In the genomic region with DNA sequence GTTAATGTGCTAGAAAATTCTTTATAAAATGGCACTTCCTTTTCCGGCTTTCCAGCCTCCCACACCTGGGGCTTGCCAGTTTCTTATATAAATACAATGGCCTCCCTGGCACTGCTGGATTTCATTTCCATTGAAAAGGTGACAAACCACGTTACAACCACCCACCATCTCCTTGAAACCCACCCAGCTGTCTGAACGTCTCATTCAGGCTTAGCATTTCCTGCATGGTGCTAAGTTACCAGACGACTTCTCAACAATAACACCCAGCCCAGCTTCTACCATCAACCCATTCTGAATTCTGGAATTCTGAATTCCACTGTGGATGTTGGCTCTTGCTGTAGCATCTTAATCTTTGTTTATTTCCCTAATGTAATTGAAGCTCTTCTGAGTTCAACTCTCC, we compare ENCODE assay signal across 26 cellular contexts.
"Had no signal": no experiment of that assay in that cellular context is flagged by ENCODE, and none has a peak within 500 bp of the region (broad histone marks: within the 10 kb centered on the region; RNA-seq: fewer than 3 reads in every experiment).

No MANE protein-coding gene starts in this region.

- H3K27me3 ChIP-seq: brain microvascular endothelial cell, colonic mucosa had no signal

- H3K36me3 ChIP-seq: brain microvascular endothelial cell, colonic mucosa had no signal

- H3K27ac Mint-ChIP-seq: activated CD4-positive, alpha-beta memory T cell treated with anti-CD3 and anti-CD28 coated beads, Interleukin-2, amount 10 ng/mL, durations not matched to agents 7 days and 5 days; activated CD4-positive, alpha-beta T cell treated with anti-CD3 and anti-CD28 coated beads, Interleukin-2, amount 10 ng/mL, durations not matched to agents 7 days and 5 days; activated naive CD4-positive, alpha-beta T cell treated with anti-CD3 and anti-CD28 coated beads, Interleukin-2, amount 10 ng/mL, durations not matched to agents 7 days and 5 days; activated naive CD4-positive, alpha-beta T cell treated with anti-CD3 and anti-CD28 coated beads, Interleukin-2, amount 50 U/mL, for 72 hours; activated naive CD8-positive, alpha-beta T cell treated with anti-CD3 and anti-CD28 coated beads, Interleukin-2, amount 10 ng/mL, durations not matched to agents 7 days and 5 days; activated T-cell treated with anti-CD3 and anti-CD28 coated beads, Interleukin-2, amount 50 U/mL, for 24 hours; activated T-cell treated with anti-CD3 and anti-CD28 coated beads, Interleukin-2, amount 50 U/mL, for 72 hours; endodermal cell; WTC11 had no signal

- H3K27ac ChIP-seq: brain microvascular endothelial cell, colonic mucosa, VCaP had no signal

- H3K4me1 ChIP-seq: colonic mucosa had no signal

- FAIRE-seq: astrocyte, bronchial epithelial cell, frontal cortex had no signal

- H3K4me3 ChIP-seq: colonic mucosa had no signal

- H3K27me3 Mint-ChIP-seq: activated CD4-positive, alpha-beta memory T cell treated with anti-CD3 and anti-CD28 coated beads, Interleukin-2, amount 10 ng/mL, durations not matched to agents 7 days and 5 days; activated CD4-positive, alpha-beta T cell treated with anti-CD3 and anti-CD28 coated beads, Interleukin-2, amount 10 ng/mL, durations not matched to agents 7 days and 5 days; activated naive CD8-positive, alpha-beta T cell treated with anti-CD3 and anti-CD28 coated beads, Interleukin-2, amount 10 ng/mL, durations not matched to agents 7 days and 5 days had no signal

- H3K4me1 Mint-ChIP-seq: activated CD4-positive, alpha-beta memory T cell treated with anti-CD3 and anti-CD28 coated beads, Interleukin-2, amount 10 ng/mL, durations not matched to agents 7 days and 5 days; activated CD4-positive, alpha-beta T cell treated with anti-CD3 and anti-CD28 coated beads, Interleukin-2, amount 10 ng/mL, durations not matched to agents 7 days and 5 days; activated naive CD4-positive, alpha-beta T cell treated with anti-CD3 and anti-CD28 coated beads, Interleukin-2, amount 10 ng/mL, durations not matched to agents 7 days and 5 days; activated naive CD8-positive, alpha-beta T cell treated with anti-CD3 and anti-CD28 coated beads, Interleukin-2, amount 10 ng/mL, durations not matched to agents 7 days and 5 days had no signal

- DNase-seq: activated CD4-positive, alpha-beta memory T cell treated with anti-CD3 and anti-CD28 coated beads, Interleukin-2, amount 10 ng/mL, durations not matched to agents 7 days and 5 days; activated CD4-positive, alpha-beta T cell treated with anti-CD3 and anti-CD28 coated beads for 1 hour; activated CD4-positive, alpha-beta T cell treated with anti-CD3 and anti-CD28 coated beads for 4 hours; activated CD4-positive, alpha-beta T cell treated with anti-CD3 and anti-CD28 coated beads, Interleukin-2, amount 10 ng/mL, durations not matched to agents 7 days and 5 days; activated CD4-positive, alpha-beta T cell treated with anti-CD3 and anti-CD28 coated beads, Interleukin-2, amount 50 U/mL, for 4 hours; activated CD8-positive, alpha-beta memory T cell treated with anti-CD3 and anti-CD28 coated beads, Interleukin-2, amount 50 U/mL, for 48 hours; activated gamma-delta T cell; activated naive CD4-positive, alpha-beta T cell; activated naive CD4-positive, alpha-beta T cell treated with anti-CD3 and anti-CD28 coated beads, Interleukin-2, amount 10 ng/mL, durations not matched to agents 7 days and 5 days; activated naive CD8-positive, alpha-beta T cell treated with anti-CD3 and anti-CD28 coated beads, Interleukin-2, amount 10 ng/mL, durations not matched to agents 7 days and 5 days; activated T-cell treated with anti-CD3 and anti-CD28 coated beads for 4 hours; activated T-cell treated with anti-CD3 and anti-CD28 coated beads, Interleukin-2, amount 50 U/mL, for 24 hours; activated T-cell treated with anti-CD3 and anti-CD28 coated beads, Interleukin-2, amount 50 U/mL, for 72 hours; brain microvascular endothelial cell; colonic mucosa; effector memory CD4-positive, alpha-beta T cell; endodermal cell; foreskin fibroblast; head of caudate nucleus; T-helper 2 cell had no signal

- H3K36me3 Mint-ChIP-seq: activated naive CD4-positive, alpha-beta T cell treated with anti-CD3 and anti-CD28 coated beads, Interleukin-2, amount 10 ng/mL, durations not matched to agents 7 days and 5 days; activated naive CD4-positive, alpha-beta T cell treated with anti-CD3 and anti-CD28 coated beads, Interleukin-2, amount 50 U/mL, for 72 hours; activated naive CD8-positive, alpha-beta T cell treated with anti-CD3 and anti-CD28 coated beads, Interleukin-2, amount 10 ng/mL, durations not matched to agents 7 days and 5 days; WTC11 had no signal

- H3K9me3 ChIP-seq: colonic mucosa had no signal

- H3K4me3 Mint-ChIP-seq: activated CD4-positive, alpha-beta memory T cell treated with anti-CD3 and anti-CD28 coated beads, Interleukin-2, amount 10 ng/mL, durations not matched to agents 7 days and 5 days; activated CD4-positive, alpha-beta T cell treated with anti-CD3 and anti-CD28 coated beads, Interleukin-2, amount 10 ng/mL, durations not matched to agents 7 days and 5 days; activated naive CD4-positive, alpha-beta T cell treated with anti-CD3 and anti-CD28 coated beads, Interleukin-2, amount 10 ng/mL, durations not matched to agents 7 days and 5 days; activated naive CD8-positive, alpha-beta T cell treated with anti-CD3 and anti-CD28 coated beads, Interleukin-2, amount 10 ng/mL, durations not matched to agents 7 days and 5 days; activated T-cell treated with anti-CD3 and anti-CD28 coated beads, Interleukin-2, amount 50 U/mL, for 24 hours; activated T-cell treated with anti-CD3 and anti-CD28 coated beads, Interleukin-2, amount 50 U/mL, for 72 hours; endodermal cell; WTC11 had no signal

- H3K9me3 Mint-ChIP-seq: activated CD4-positive, alpha-beta memory T cell treated with anti-CD3 and anti-CD28 coated beads, Interleukin-2, amount 10 ng/mL, durations not matched to agents 7 days and 5 days; activated CD4-positive, alpha-beta T cell treated with anti-CD3 and anti-CD28 coated beads, Interleukin-2, amount 10 ng/mL, durations not matched to agents 7 days and 5 days; activated naive CD4-positive, alpha-beta T cell treated with anti-CD3 and anti-CD28 coated beads, Interleukin-2, amount 10 ng/mL, durations not matched to agents 7 days and 5 days; activated naive CD8-positive, alpha-beta T cell treated with anti-CD3 and anti-CD28 coated beads, Interleukin-2, amount 10 ng/mL, durations not matched to agents 7 days and 5 days; activated T-cell treated with anti-CD3 and anti-CD28 coated beads, Interleukin-2, amount 50 U/mL, for 24 hours; activated T-cell treated with anti-CD3 and anti-CD28 coated beads, Interleukin-2, amount 50 U/mL, for 72 hours; endodermal cell; WTC11 had no signal
